In the genomic region with DNA sequence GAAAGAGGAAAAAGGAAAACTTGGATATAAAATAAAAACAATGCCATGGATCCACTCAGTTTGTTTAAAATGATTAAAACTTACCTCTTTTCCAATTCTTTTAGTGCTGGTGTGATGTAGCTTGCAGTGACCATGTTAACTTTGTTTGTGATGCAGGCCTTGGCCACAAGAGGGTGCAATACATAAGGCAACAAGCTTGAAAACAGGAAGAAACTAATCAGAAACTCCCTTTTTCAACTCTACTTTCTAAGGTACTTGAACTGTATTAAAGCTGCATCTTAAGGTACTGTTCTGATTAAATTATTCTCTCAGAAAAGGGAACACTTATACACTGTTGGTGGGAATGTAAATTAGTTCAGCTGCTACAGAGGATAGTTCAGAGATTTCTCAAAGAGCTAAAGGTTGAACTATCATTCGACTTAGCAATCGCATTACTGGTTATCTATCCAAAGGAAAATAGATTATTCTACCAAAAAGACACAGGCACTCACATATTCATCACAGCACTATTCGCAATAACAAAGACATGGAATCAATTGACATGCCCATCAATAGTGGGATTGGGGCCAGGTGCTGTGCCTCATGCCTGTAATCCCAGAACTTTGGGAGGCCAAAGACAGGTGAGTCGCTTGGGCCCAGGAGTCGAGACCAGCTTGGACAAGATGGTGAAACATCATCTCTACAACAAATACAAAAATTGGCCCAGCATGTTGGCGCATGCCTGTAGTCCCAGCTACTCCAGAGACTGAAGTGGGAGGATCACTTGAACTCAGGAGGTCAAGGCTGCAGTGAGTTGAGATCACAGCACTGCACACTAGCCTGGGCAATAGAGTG, we compare ENCODE assay signal across 8 cellular contexts. TPM values are rescaled to one million over a fixed set of nuclear protein-coding genes. Genes with fewer than 3 reads are reported as not detected.
DNase-seq lines count a peak whose midpoint lies in the region; ATAC-seq and TF ChIP-seq lines count a peak whose summit lies in the region.

No MANE protein-coding gene starts in this region.

- no peak overlapping the region for H2AK5ac ChIP-seq in neuronal stem cell (ENCODE audit: low read depth, low read length)

- H3K4me1 ChIP-seq in fibroblast of lung (ENCODE audit: control insufficient read depth, extremely low read depth, insufficient read depth, low read length): no peaks in the 10 kb centered on the region
- H3K4me1 ChIP-seq in neuronal stem cell (ENCODE audit: control insufficient read depth in 2 of 2, insufficient read depth in 1 of 2, low read depth in 1 of 2, low read length in 2 of 2): no peaks in the 10 kb centered on the region
- no peaks in the 10 kb centered on the region for H3K4me1 ChIP-seq in tibial artery

- H2AFZ ChIP-seq in fibroblast of lung (ENCODE audit: low read length) (no peak overlapping the region), neuronal stem cell (ENCODE audit: low read length) (no peak overlapping the region)

- no peak overlapping the region for H2BK5ac ChIP-seq in neuronal stem cell (ENCODE audit: low read length)

- no peak overlapping the region for H4K91ac ChIP-seq in neuronal stem cell (ENCODE audit: low read depth, low read length, poor library complexity)

- H2BK12ac ChIP-seq in neuronal stem cell (ENCODE audit: low read length): no peak overlapping the region

- H3K18ac ChIP-seq in neuronal stem cell (ENCODE audit: low read length): no peak overlapping the region

- no peak overlapping the region for H3K23ac ChIP-seq in neuronal stem cell (ENCODE audit: low read depth, low read length, poor library complexity)

- no peak overlapping the region for H2BK15ac ChIP-seq in neuronal stem cell (ENCODE audit: low read length)

- H3K27ac ChIP-seq in fibroblast of lung (ENCODE audit: insufficient read depth, low read length): no peak overlapping the region
- H3K27ac ChIP-seq in neuronal stem cell (replicated peaks; ENCODE audit: low read length): peak overlapping the region; percentile 8
- no peak overlapping the region for H3K27ac ChIP-seq in tibial artery

- no peak overlapping the region for H3K14ac ChIP-seq in neuronal stem cell (ENCODE audit: low read length)

- no peak overlapping the region for H2BK120ac ChIP-seq in neuronal stem cell (ENCODE audit: low read depth, low read length)

- peak; percentile 97 for ATAC-seq in GM21390 (IDR thresholded peaks at IDR 0.05; ENCODE audit: unreplicated experiment)

- H3K27me3 ChIP-seq in fibroblast of lung (ENCODE audit: control insufficient read depth, insufficient read depth, low read length): no peaks in the 10 kb centered on the region
- peaks cover 0 to 2% (median 0%) of the 10 kb centered on the region in 3 experiments for H3K27me3 ChIP-seq in neuronal stem cell (ENCODE audit: control insufficient read depth in 3 of 3, insufficient read depth in 3 of 3, low read depth in 1 of 3, low read length in 3 of 3)
- no peaks in the 10 kb centered on the region for H3K27me3 ChIP-seq in tibial artery

- H3K4me2 ChIP-seq in fibroblast of lung (ENCODE audit: extremely low read depth, insufficient read depth, low read length): no peak overlapping the region
- H3K4me2 ChIP-seq in neuronal stem cell (ENCODE audit: insufficient read depth, low read length, poor library complexity, severe bottlenecking): no peak overlapping the region

- H3K9ac ChIP-seq in fibroblast of lung (ENCODE audit: insufficient read depth, low read length) (no peak overlapping the region), neuronal stem cell (ENCODE audit: low read depth, low read length, poor library complexity) (no peak overlapping the region)

- intact Hi-C loops in tibial artery (cut with DNase I; ENCODE audit: low total_unique reads): no loop called here

- DNase-seq in DMS153 treated with DMSO at 0.1 percent for 48 hours (lab: John Stamatoyannopoulos, UW; ENCODE audit: unreplicated experiment): peak; percentile 8
- peak; percentile 23 for DNase-seq in HPDE6-E6E7 (ENCODE audit: extremely low spot score)
- DNase-seq in NOMO-1 (lab: John Stamatoyannopoulos, UW; ENCODE audit: unreplicated experiment in 2 of 2): peak; percentile 0 to 20
- DNase-seq in activated CD8-positive, alpha-beta memory T cell treated with anti-CD3 and anti-CD28 coated beads, Interleukin-2, amount 50 U/mL, for 4 hours: peak; percentile 39
- peak; percentile 72 to 85 for DNase-seq in fibroblast of lung (ENCODE audit: low read depth in 2 of 2)
- peak; percentile 68 for DNase-seq in neuronal stem cell (ENCODE audit: low spot score)
- DNase-seq in tibial artery: peak; percentile 73

- H3K9me3 ChIP-seq in fibroblast of lung (ENCODE audit: control insufficient read depth, insufficient read depth, low read depth, low read length) (no peaks in the 10 kb centered on the region), neuronal stem cell (replicated peaks in 1 of 2; ENCODE audit: control insufficient read depth in 2 of 2, insufficient read depth in 1 of 2, low read depth in 1 of 2, low read length in 2 of 2) (no peaks in the 10 kb centered on the region), tibial artery (no peaks in the 10 kb centered on the region)

- H3K4ac ChIP-seq in neuronal stem cell (ENCODE audit: low read length): no peak overlapping the region

- no peaks in the 10 kb centered on the region for H3K79me2 ChIP-seq in fibroblast of lung (ENCODE audit: control insufficient read depth, insufficient read depth, low read length)

- no peaks in the 10 kb centered on the region for H3K79me1 ChIP-seq in neuronal stem cell (ENCODE audit: low read depth, low read length)

- H3K4me3 ChIP-seq in fibroblast of lung (replicated peaks in 1 of 4; ENCODE audit: control extremely low read depth in 1 of 4, insufficient read depth in 1 of 4, low read depth in 3 of 4, low read length in 4 of 4) (no peak overlapping the region), neuronal stem cell (ENCODE audit: low read length in 2 of 2) (no peak overlapping the region), tibial artery (no peak overlapping the region)

- no peaks in the 10 kb centered on the region for H3K36me3 ChIP-seq in fibroblast of lung (ENCODE audit: control insufficient read depth, insufficient read depth, low read length)
- peaks cover 13 to 85% of the 10 kb centered on the region in 2 donors for H3K36me3 ChIP-seq in neuronal stem cell (replicated peaks in 1 of 2; ENCODE audit: control insufficient read depth in 2 of 2, insufficient read depth in 2 of 2, low read length in 2 of 2)
- peaks cover 41 to 58% (median 49%) of the 10 kb centered on the region in 3 donors for H3K36me3 ChIP-seq in tibial artery

- no peak overlapping the region for H4K8ac ChIP-seq in neuronal stem cell (ENCODE audit: low read depth, low read length)

- peak; percentile 96 to 98 for TF ChIP-seq CTCF in fibroblast of lung (conservative IDR thresholded peaks at IDR 0.05 in 1 of 2, IDR thresholded peaks at IDR 0.05 in 1 of 2; ENCODE audit: low read depth in 1 of 2, low read length in 2 of 2)
- peak; percentile 62 to 78 for TF ChIP-seq CTCF in tibial artery (IDR thresholded peaks at IDR 0.05)

- H4K20me1 ChIP-seq in fibroblast of lung (ENCODE audit: control insufficient read depth, extremely low read depth, insufficient read depth, low read length): no peaks in the 10 kb centered on the region

- WGBS in neuronal stem cell (ENCODE audit: extremely low coverage in 2 of 2, insufficient read length in 2 of 2, insufficient replicate concordance in 1 of 2), 2 donors: no CpG with 5 or more reads among the region's 6 CpGs

RNA-seq across cellular contexts. Expression of a gene that starts 50.9 kb away (rescaled TPM):
- total RNA-seq in fibroblast of lung: 31.6 and 49.2 TPM in 2 replicates
- 8.6 and 8.8 TPM in 2 replicates for polyA plus RNA-seq in fibroblast of lung
- polyA plus RNA-seq in fibroblast of lung (2012): 9.1 and 9.8 TPM in 2 replicates
- polyA minus RNA-seq in fibroblast of lung (ENCODE audit: low replicate concordance): 4.4 and 8.0 TPM in 2 replicates
- 54.8 TPM for polyA plus RNA-seq in neuronal stem cell (2013, experiment 1 of 2)
- polyA plus RNA-seq in neuronal stem cell (2013, experiment 2 of 2): 57.4 TPM

Comparison
In these comparisons a context has a peak if more than half of its experiments do, and no peak if none do; other contexts are left out.
1. DNase-seq: peak in every context shown above with its lines; median percentile 78 in fibroblast of lung; 73 in tibial artery; 68 in neuronal stem cell; 39 in activated CD8-positive, alpha-beta memory T cell treated with anti-CD3 and anti-CD28 coated beads, Interleukin-2, amount 50 U/mL, for 4 hours; 23 in HPDE6-E6E7; 10 in NOMO-1; 8 in DMS153 treated with DMSO at 0.1 percent for 48 hours.